15 cellular contexts compared by ENCODE assay signal in genomic region chr3:18998069-18998468, GRCh38.
DNase-seq lines count a peak whose midpoint lies in the region; ATAC-seq and TF ChIP-seq lines count a peak whose summit lies in the region.
"Had no signal": no experiment of that assay in that cellular context is flagged by ENCODE, and none has a peak within 500 bp of the region (broad histone marks: within the 10 kb centered on the region; RNA-seq: fewer than 3 reads in every experiment).

No MANE protein-coding gene starts in this region.

- no peak overlapping the region for H3K18ac ChIP-seq in H9 (ENCODE audit: insufficient read length, low read depth, low read length)

- H3K27me3 Mint-ChIP-seq in H9 (ENCODE audit: low read depth) (no peaks in the 10 kb centered on the region), nephron progenitor cell (ENCODE audit: low read depth, poor library complexity) (no peaks in the 10 kb centered on the region)

- no peak overlapping the region for H3K14ac ChIP-seq in H9 (ENCODE audit: insufficient read depth, low read length)

- no peak overlapping the region for H4K91ac ChIP-seq in H9 (ENCODE audit: insufficient read length, low read depth, low read length)

- intact Hi-C loops in left cardiac atrium (cut with DNase I) (no loop called here), right cardiac atrium (cut with DNase I) (no loop called here)

- no peaks in the 10 kb centered on the region for H3K9me3 ChIP-seq in H9 (ENCODE audit: control insufficient read depth, low read depth, low read length)
- H3K9me3 ChIP-seq in cardiac muscle cell (ENCODE audit: low read depth), result no peaks in the 10 kb centered on the region
- H3K9me3 ChIP-seq in right cardiac atrium (ENCODE audit: control insufficient read depth, low read length), result no peaks in the 10 kb centered on the region

- H4K20me1 ChIP-seq in H9 (ENCODE audit: control insufficient read depth, insufficient read depth, insufficient read length), result no peaks in the 10 kb centered on the region

- H2BK5ac ChIP-seq in H9 (ENCODE audit: insufficient read length, low read length), result peak overlapping the region; percentile 30

- no peak for DNase-seq in H9
- DNase-seq in cardiac muscle cell (ENCODE audit: low read depth in 1 of 2, low spot score in 1 of 2), result peak in 1 of 2 donors; percentile 31
- no peak for DNase-seq in left cardiac atrium
- peak in 2 of 3 donors; percentile 43 to 47 for DNase-seq in right cardiac atrium
- no peak for DNase-seq in nephron progenitor cell
- DNase-seq: C1 segment of cervical spinal cord; Calu3; CD4-positive, alpha-beta memory T cell; COR-L47; DMS53; DMS79 treated with DMSO at 0.1 percent for 48 hours; GF-D8; HCEC 1CT had no signal

- no peak overlapping the region for H4K5ac ChIP-seq in H9 (ENCODE audit: insufficient read length, low read depth, low read length)

- H2AFZ ChIP-seq in H9 (ENCODE audit: low read length), result no peak overlapping the region
- H2AFZ ChIP-seq: GM23338 had no signal

- H3K79me1 ChIP-seq in H9 (ENCODE audit: insufficient read depth, low read depth, low read length, poor library complexity, severe bottlenecking), result no peaks in the 10 kb centered on the region

- peak; percentile 78 to 89 for ATAC-seq in left cardiac atrium
- ATAC-seq in right cardiac atrium, result peak; percentile 66 to 82
- ATAC-seq in GM18861 (IDR thresholded peaks at IDR 0.05; ENCODE audit: unreplicated experiment), result no peak
- ATAC-seq: GM23338 had no signal

- H3K36me3 ChIP-seq in cardiac muscle cell, result no peaks in the 10 kb centered on the region

- no peak overlapping the region for H3K4me2 ChIP-seq in H9 (ENCODE audit: insufficient read depth, insufficient read length, low read length)
- H3K4me2 ChIP-seq: GM23338 had no signal

- peaks cover 22 to 29% of the 10 kb centered on the region in 2 experiments for H3K9me3 Mint-ChIP-seq in H9
- peaks cover 25% of the 10 kb centered on the region for H3K9me3 Mint-ChIP-seq in nephron progenitor cell

- H2BK120ac ChIP-seq in H9 (ENCODE audit: low read depth, low read length, poor library complexity, severe bottlenecking), result no peak overlapping the region

- no peak overlapping the region for H3K56ac ChIP-seq in H9 (ENCODE audit: insufficient read length, low read depth, low read length)

- no peak overlapping the region for H3K9ac ChIP-seq in H9 (ENCODE audit: extremely low read depth, insufficient read length, low read length)

- no peak overlapping the region for H3K4me3 ChIP-seq in cardiac muscle cell
- H3K4me3 ChIP-seq in right cardiac atrium (ENCODE audit: low read length), result no peak overlapping the region
- H3K4me3 ChIP-seq: GM23338 had no signal

- H2BK20ac ChIP-seq in H9 (ENCODE audit: low read depth, low read length, poor library complexity, severe bottlenecking), result no peak overlapping the region

- no peak overlapping the region for H3K4ac ChIP-seq in H9 (ENCODE audit: low read depth, low read length)

- no peak overlapping the region for H3K23ac ChIP-seq in H9 (ENCODE audit: insufficient read length, low read depth, low read length)

- peaks cover 0 to 4% of the 10 kb centered on the region in 2 experiments; a peak in 1 of 4 replicates for H3K4me1 Mint-ChIP-seq in H9
- H3K4me1 Mint-ChIP-seq in nephron progenitor cell, result no peaks in the 10 kb centered on the region
- H3K4me1 Mint-ChIP-seq: CD4-positive, alpha-beta memory T cell had no signal

- H3K27me3 ChIP-seq in H9 (ENCODE audit: insufficient read depth, low read length) (no peaks in the 10 kb centered on the region), cardiac muscle cell (no peaks in the 10 kb centered on the region), right cardiac atrium (ENCODE audit: control insufficient read depth, insufficient read depth) (no peaks in the 10 kb centered on the region)

- no peaks in the 10 kb centered on the region for H3K23me2 ChIP-seq in H9 (ENCODE audit: insufficient read length, low read depth, low read length, poor library complexity, severe bottlenecking)

- no peak overlapping the region for H2BK12ac ChIP-seq in H9 (ENCODE audit: insufficient read length, low read depth, low read length)

- H3K27ac ChIP-seq in H9 (ENCODE audit: insufficient read length, low read depth, low read length), result no peak overlapping the region
- H3K27ac ChIP-seq in cardiac muscle cell, result peak overlapping the region; percentile 53
- no peak overlapping the region for H3K27ac ChIP-seq in right cardiac atrium (ENCODE audit: low read length)

- no peak overlapping the region for H3T11ph ChIP-seq in H9 (ENCODE audit: low read length)

- no peak overlapping the region for H4K8ac ChIP-seq in H9 (replicated peaks; ENCODE audit: insufficient read length, low read depth, low read length)

- no peaks in the 10 kb centered on the region for H3K79me2 ChIP-seq in H9 (ENCODE audit: insufficient read depth, low read length)

- H3K27ac Mint-ChIP-seq in H9 (no peak overlapping the region), nephron progenitor cell (no peak overlapping the region)
- H3K27ac Mint-ChIP-seq: CD4-positive, alpha-beta memory T cell; GM23338 had no signal

- H3K4me3 Mint-ChIP-seq in H9 (no peak overlapping the region), nephron progenitor cell (no peak overlapping the region)
- H3K4me3 Mint-ChIP-seq: CD4-positive, alpha-beta memory T cell; GM23338 had no signal

- H2AK5ac ChIP-seq in H9 (ENCODE audit: insufficient read length, low read length), result no peak overlapping the region

- H3K4me1 ChIP-seq in H9 (ENCODE audit: insufficient read depth, low read length) (peaks cover 1% of the 10 kb centered on the region; the same call in 1 of the 2 replicates), cardiac muscle cell (ENCODE audit: low read depth) (no peaks in the 10 kb centered on the region), right cardiac atrium (ENCODE audit: control insufficient read depth, insufficient read depth, low read length) (no peaks in the 10 kb centered on the region)

- no CpG with 5 or more reads among the region's 4 CpGs for WGBS in H9 (ENCODE audit: extremely low coverage, insufficient read length, low lambda C conversion rate)
- 56% methylated on average over 4 of the region's 4 CpGs for WGBS in right cardiac atrium

- no peak overlapping the region for H2BK15ac ChIP-seq in H9 (ENCODE audit: low read depth, low read length)

- peaks cover 21 to 28% (median 25%) of the 10 kb centered on the region in 3 experiments for H3K36me3 Mint-ChIP-seq in H9 (ENCODE audit: insufficient read depth in 1 of 3, low read depth in 3 of 3)
- H3K36me3 Mint-ChIP-seq in nephron progenitor cell (ENCODE audit: low read depth), result no peaks in the 10 kb centered on the region
- H3K36me3 Mint-ChIP-seq: CD4-positive, alpha-beta memory T cell had no signal

- TF ChIP-seq CTCF in H9 (conservative IDR thresholded peaks at IDR 0.05) (no peak), cardiac muscle cell (IDR thresholded peaks at IDR 0.05; ENCODE audit: low read depth, low read length) (no peak), nephron progenitor cell (IDR thresholded peaks at IDR 0.05) (no peak)

Comparison
In these comparisons a context has a peak if more than half of its experiments do, and no peak if none do; other contexts are left out.
1. DNase-seq: peak in right cardiac atrium (2 of 3); none in H9 (single experiment), left cardiac atrium (single experiment) and nephron progenitor cell (single experiment).